In genomic region chr4:172042714-172043114, GRCh38 we compare ENCODE assay signal across 2 cellular contexts.
TF ChIP-seq lines count a peak whose summit lies in the region.

No MANE protein-coding gene starts in this region.

TF ChIP-seq in HEK293, 187 proteins besides CTCF, POLR2A, EP300 and RAD21 (continued from another document):
- TF ChIP-seq ZSCAN18 (tag by site-specific recombination; IDR thresholded peaks at IDR 0.05): no peak
TF ChIP-seq in HEK293: peak in this region for 2.

TF ChIP-seq in K562, 482 proteins besides CTCF, POLR2A, EP300 and RAD21 (continued from another document):
- TF ChIP-seq MECOM (CRISPR knock-in tag; IDR thresholded peaks at IDR 0.05): no peak
- no peak for TF ChIP-seq XRCC4 (IDR thresholded peaks at IDR 0.05; ENCODE audit: extremely low read depth, insufficient read depth, insufficient read length)
- TF ChIP-seq MTF1 (CRISPR knock-in tag; IDR thresholded peaks at IDR 0.05; ENCODE audit: borderline replicate concordance): no peak
- no peak for TF ChIP-seq USF2 (CRISPR knock-in tag; IDR thresholded peaks at IDR 0.05)
- no peak for TF ChIP-seq PURB (CRISPR knock-in tag; IDR thresholded peaks at IDR 0.05; ENCODE audit: low read depth)
- TF ChIP-seq JUND (IDR thresholded peaks at IDR 0.05; ENCODE audit: borderline replicate concordance, low read depth, low read length): peak; percentile 19; the same call in 1 of the 2 replicates
- peak; percentile 68; the same call in 1 of the 3 replicates for TF ChIP-seq JUND (tag; IDR thresholded peaks at IDR 0.05; ENCODE audit: borderline replicate concordance, low read depth, low read length)
- TF ChIP-seq FOSL1 (tag; conservative IDR thresholded peaks at IDR 0.05): peak; percentile 42; the same call in 1 of the 2 replicates
- no peak for TF ChIP-seq THAP12 (CRISPR knock-in tag; IDR thresholded peaks at IDR 0.05)
- no peak for TF ChIP-seq KLF13 (tag; IDR thresholded peaks at IDR 0.05; ENCODE audit: borderline replicate concordance, low read depth)
- TF ChIP-seq ZFP1 (CRISPR knock-in tag; IDR thresholded peaks at IDR 0.05): no peak
- TF ChIP-seq ZBTB11 (CRISPR knock-in tag; IDR thresholded peaks at IDR 0.05): no peak
- TF ChIP-seq C11orf30 (IDR thresholded peaks at IDR 0.05; ENCODE audit: low read depth): no peak
- TF ChIP-seq STAG1 (CRISPR knock-in tag; IDR thresholded peaks at IDR 0.05; ENCODE audit: borderline replicate concordance): no peak
- TF ChIP-seq MXI1 (IDR thresholded peaks at IDR 0.05; ENCODE audit: low read depth, low read length): no peak
- no peak for TF ChIP-seq ZC3H8 (IDR thresholded peaks at IDR 0.05)
- TF ChIP-seq NFE2 (IDR thresholded peaks at IDR 0.05; ENCODE audit: low read depth): no peak
- TF ChIP-seq THRA (IDR thresholded peaks at IDR 0.05): no peak
- TF ChIP-seq ZNF347 (CRISPR knock-in tag; IDR thresholded peaks at IDR 0.05; ENCODE audit: low read depth): no peak
- TF ChIP-seq NFIC (IDR thresholded peaks at IDR 0.05): peak; percentile 97
- TF ChIP-seq PKNOX1 (IDR thresholded peaks at IDR 0.05): peak; percentile 74
- TF ChIP-seq ATF3 (IDR thresholded peaks at IDR 0.05): peak; percentile 62
- TF ChIP-seq ATF3 (CRISPR knock-in tag; conservative IDR thresholded peaks at IDR 0.05): no peak
